Comparison of ENCODE assay signal across 8 cellular contexts in genomic region chr10:70664702-70665195, GRCh38. TPM values are rescaled to one million over a fixed set of nuclear protein-coding genes. Genes with fewer than 3 reads are reported as not detected.
DNase-seq lines count a peak whose midpoint lies in the region; TF ChIP-seq lines count a peak whose summit lies in the region.

No MANE protein-coding gene starts in this region.

- H3K4me1 Mint-ChIP-seq in activated T-cell treated with anti-CD3 and anti-CD28 coated beads, Interleukin-2, amount 50 U/mL, for 24 hours (ENCODE audit: low read depth), result no peaks in the 10 kb centered on the region

- peak overlapping the region; percentile 76 for H3K9ac ChIP-seq in skeletal muscle satellite cell (ENCODE audit: low read depth, low read length)

- H3K27ac Mint-ChIP-seq in activated T-cell treated with anti-CD3 and anti-CD28 coated beads, Interleukin-2, amount 50 U/mL, for 24 hours, result no peak overlapping the region

- H3K27me3 Mint-ChIP-seq in activated T-cell treated with anti-CD3 and anti-CD28 coated beads, Interleukin-2, amount 50 U/mL, for 24 hours, result peaks cover 9% of the 10 kb centered on the region

- H3K4me3 ChIP-seq in foreskin fibroblast (ENCODE audit: low read depth in 1 of 2, low read length in 2 of 2) (no peak overlapping the region), skeletal muscle satellite cell (ENCODE audit: low read length) (no peak overlapping the region)

- H3K36me3 ChIP-seq in skeletal muscle satellite cell (ENCODE audit: insufficient read depth, low read length), result no peaks in the 10 kb centered on the region

- no peak for TF ChIP-seq CTCF in foreskin fibroblast (IDR thresholded peaks at IDR 0.05; ENCODE audit: low read depth, low read length)

- peaks cover 5% of the 10 kb centered on the region for H3K9me3 Mint-ChIP-seq in activated T-cell treated with anti-CD3 and anti-CD28 coated beads, Interleukin-2, amount 50 U/mL, for 24 hours

- DNase-seq in DMS 273 (lab: John Stamatoyannopoulos, UW; ENCODE audit: unreplicated experiment) (peak; percentile 70), DMS 273 treated with DMSO at 0.1 percent for 48 hours (lab: John Stamatoyannopoulos, UW) (no peak), RPMI7951 (ENCODE audit: low read depth) (peak; percentile 100), foreskin fibroblast (peak; percentile 96 to 97), DMS53 (lab: John Stamatoyannopoulos, UW) (no peak), D341Med (ENCODE audit: low spot score) (no peak)
- no peak for DNase-seq in activated T-cell treated with anti-CD3 and anti-CD28 coated beads, Interleukin-2, amount 50 U/mL, for 24 hours

- peaks cover 34% of the 10 kb centered on the region for H3K4me1 ChIP-seq in skeletal muscle satellite cell (ENCODE audit: control insufficient read depth, insufficient read depth, low read length)

- H3K27me3 ChIP-seq in skeletal muscle satellite cell (ENCODE audit: control insufficient read depth, insufficient read depth, low read length), result no peaks in the 10 kb centered on the region

- H3K4me3 Mint-ChIP-seq in activated T-cell treated with anti-CD3 and anti-CD28 coated beads, Interleukin-2, amount 50 U/mL, for 24 hours, result no peak overlapping the region

- no peaks in the 10 kb centered on the region for H3K36me3 Mint-ChIP-seq in activated T-cell treated with anti-CD3 and anti-CD28 coated beads, Interleukin-2, amount 50 U/mL, for 24 hours (ENCODE audit: low read depth)

- peak overlapping the region; percentile 58 for H3K4me2 ChIP-seq in skeletal muscle satellite cell (ENCODE audit: low read length)

- no peaks in the 10 kb centered on the region for H3K9me3 ChIP-seq in skeletal muscle satellite cell (replicated peaks; ENCODE audit: low read length)

RNA-seq across cellular contexts. Expression of gene ADAMTS14, which starts 7.6 kb away (rescaled TPM):
- 10.1 and 11.0 TPM in 2 replicates for total RNA-seq in RPMI7951 (2014; rRNA removed; shearing (Covaris generic))
- 0.25 and 1.1 TPM in 2 replicates for total RNA-seq in skeletal muscle satellite cell (2012; rRNA removed)

Comparison
In these comparisons a context has a peak if more than half of its experiments do, and no peak if none do; other contexts are left out.
1. DNase-seq: peak in DMS 273 (single experiment), RPMI7951 (single experiment) and foreskin fibroblast (2 of 2); none in DMS 273 treated with DMSO at 0.1 percent for 48 hours (single experiment), DMS53 (single experiment), activated T-cell treated with anti-CD3 and anti-CD28 coated beads, Interleukin-2, amount 50 U/mL, for 24 hours (single experiment) and D341Med (single experiment).